11 cellular contexts compared by ENCODE assay signal in the genomic region with DNA sequence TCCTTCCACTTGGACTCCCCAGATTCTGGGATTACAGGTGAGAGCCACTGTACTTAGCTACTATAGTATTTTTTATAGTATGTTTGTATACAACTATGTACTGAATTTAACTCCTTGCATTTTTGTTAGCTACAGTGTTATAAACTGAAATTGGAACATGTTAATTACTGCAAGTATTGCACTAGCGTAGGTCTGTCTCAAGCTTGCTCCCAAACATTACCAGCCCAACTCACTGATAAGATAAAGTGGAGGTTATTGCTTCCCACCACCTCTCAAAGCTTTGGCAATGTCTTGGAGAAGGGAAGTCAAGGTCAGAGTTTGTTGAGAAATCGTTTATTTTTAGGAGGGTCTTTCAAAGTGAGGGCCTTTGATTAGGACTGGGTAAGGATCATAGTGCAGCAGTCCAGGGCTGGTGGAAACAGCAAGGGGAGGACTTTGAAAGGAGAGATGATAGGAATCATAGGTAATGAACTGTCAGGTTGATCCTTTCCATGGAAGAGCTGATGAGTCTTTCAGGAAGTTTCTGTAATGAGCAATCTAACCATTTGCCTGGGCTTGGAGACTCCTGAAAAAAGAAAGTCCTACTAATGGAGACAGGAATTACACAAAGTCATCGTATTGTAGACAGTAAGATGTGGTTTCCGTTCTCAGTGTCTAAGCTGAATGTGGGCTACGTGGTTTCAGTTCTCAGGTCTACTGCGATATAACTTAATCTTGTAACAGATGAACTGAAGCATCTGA.
DNase-seq lines count a peak whose midpoint lies in the region; ATAC-seq and FAIRE-seq lines count a peak whose summit lies in the region.
"Had no signal": no experiment of that assay in that cellular context is flagged by ENCODE, and none has a peak within 500 bp of the region (broad histone marks: within the 10 kb centered on the region; RNA-seq: fewer than 3 reads in every experiment).

No MANE protein-coding gene starts in this region.

- H3K4me1 ChIP-seq in neuronal stem cell (ENCODE audit: control insufficient read depth in 2 of 2, insufficient read depth in 1 of 2, low read depth in 1 of 2, low read length in 2 of 2), result no peaks in the 10 kb centered on the region
- H3K4me1 ChIP-seq: heart right ventricle, Peyer's patch had no signal

- no peak overlapping the region for H2BK120ac ChIP-seq in neuronal stem cell (ENCODE audit: low read depth, low read length)

- H2BK5ac ChIP-seq in neuronal stem cell (ENCODE audit: low read length), result no peak overlapping the region

- peak in 1 of 2 donors; percentile 4 for DNase-seq in activated naive CD4-positive, alpha-beta T cell treated with anti-CD3 and anti-CD28 coated beads, Interleukin-2, amount 50 U/mL, for 72 hours (ENCODE audit: low spot score in 2 of 2)
- DNase-seq in activated naive CD4-positive, alpha-beta T cell (lab: John Stamatoyannopoulos, UW), result no peak
- DNase-seq in activated CD8-positive, alpha-beta T cell treated with anti-CD3 and anti-CD28 coated beads, Interleukin-2, amount 10 ng/mL, durations not matched to agents 7 days and 5 days, result peak; percentile 48
- no peak for DNase-seq in stimulated activated effector memory CD8-positive, alpha-beta T cell treated with anti-CD3 and anti-CD28 coated beads, Interleukin-12 subunit alpha, Interleukin-12 subunit beta, amount 100 ng/mL, for 72 hours (ENCODE audit: low spot score in 2 of 2)
- DNase-seq in ureter (ENCODE audit: low spot score) (no peak), neuronal stem cell (ENCODE audit: low spot score) (no peak), RCC 7860 (ENCODE audit: low spot score) (no peak)
- DNase-seq: heart right ventricle, ovary, Peyer's patch had no signal

- no peaks in the 10 kb centered on the region for H3K79me1 ChIP-seq in neuronal stem cell (ENCODE audit: low read depth, low read length)

- peak; percentile 73 to 77 for ATAC-seq in activated naive CD4-positive, alpha-beta T cell treated with anti-CD3 and anti-CD28 coated beads, Interleukin-2, amount 50 U/mL, for 72 hours
- ATAC-seq in HG02885 (IDR thresholded peaks at IDR 0.05; ENCODE audit: poor library complexity, unreplicated experiment), result peak; percentile 73
- ATAC-seq in activated CD8-positive, alpha-beta T cell treated with anti-CD3 and anti-CD28 coated beads, Interleukin-2, amount 10 ng/mL, durations not matched to agents 7 days and 5 days, result peak; percentile 82
- peak; percentile 78 for ATAC-seq in stimulated activated effector memory CD8-positive, alpha-beta T cell treated with anti-CD3 and anti-CD28 coated beads, Interleukin-12 subunit alpha, Interleukin-12 subunit beta, amount 100 ng/mL, for 72 hours
- ATAC-seq: heart right ventricle had no signal

- H3K27ac ChIP-seq in neuronal stem cell (replicated peaks; ENCODE audit: low read length), result no peak overlapping the region
- H3K27ac ChIP-seq: heart right ventricle, ovary, Peyer's patch had no signal

- no peaks in the 10 kb centered on the region for H3K36me3 Mint-ChIP-seq in activated naive CD4-positive, alpha-beta T cell treated with anti-CD3 and anti-CD28 coated beads, Interleukin-2, amount 50 U/mL, for 72 hours
- H3K36me3 Mint-ChIP-seq in activated CD8-positive, alpha-beta T cell treated with anti-CD3 and anti-CD28 coated beads, Interleukin-2, amount 10 ng/mL, durations not matched to agents 7 days and 5 days (ENCODE audit: low read depth), result no peaks in the 10 kb centered on the region
- no peaks in the 10 kb centered on the region for H3K36me3 Mint-ChIP-seq in stimulated activated effector memory CD8-positive, alpha-beta T cell treated with anti-CD3 and anti-CD28 coated beads, Interleukin-12 subunit alpha, Interleukin-12 subunit beta, amount 100 ng/mL, for 72 hours

- H4K8ac ChIP-seq in neuronal stem cell (ENCODE audit: low read depth, low read length), result no peak overlapping the region

- no peaks in the 10 kb centered on the region for H3K36me3 ChIP-seq in neuronal stem cell (replicated peaks in 1 of 2; ENCODE audit: control insufficient read depth in 2 of 2, insufficient read depth in 2 of 2, low read length in 2 of 2)
- H3K36me3 ChIP-seq: heart right ventricle, ovary, Peyer's patch had no signal

- H3K23ac ChIP-seq in neuronal stem cell (ENCODE audit: low read depth, low read length, poor library complexity), result no peak overlapping the region

- H2BK15ac ChIP-seq in neuronal stem cell (ENCODE audit: low read length), result no peak overlapping the region

- H3K4me3 ChIP-seq in neuronal stem cell (ENCODE audit: low read length in 2 of 2), result no peak overlapping the region
- H3K4me3 ChIP-seq: heart right ventricle, ovary, Peyer's patch had no signal

- no peak overlapping the region for H2AFZ ChIP-seq in neuronal stem cell (ENCODE audit: low read length)

- H3K9ac ChIP-seq in neuronal stem cell (ENCODE audit: low read depth, low read length, poor library complexity), result no peak overlapping the region

- POLR2A ChIA-PET in activated CD8-positive, alpha-beta T cell treated with anti-CD3 and anti-CD28 coated beads, Interleukin-2, amount 10 ng/mL, durations not matched to agents 7 days and 5 days (lab: Charles Lee), result no interaction called here

- CTCF ChIA-PET in activated CD8-positive, alpha-beta T cell treated with anti-CD3 and anti-CD28 coated beads, Interleukin-2, amount 10 ng/mL, durations not matched to agents 7 days and 5 days (lab: Charles Lee), result interaction anchor here (1.2 to 1.3 kb wide), 3 partner anchors 26 to 387 kb away, joined by 4 to 10 read pairs (median 4); no protein-coding TSS in a partner anchor

- WGBS in neuronal stem cell (ENCODE audit: extremely low coverage in 2 of 2, insufficient read length in 2 of 2, insufficient replicate concordance in 1 of 2), 2 donors, result no CpG with 5 or more reads among the region's 6 CpGs

- no peak overlapping the region for H2AK5ac ChIP-seq in neuronal stem cell (ENCODE audit: low read depth, low read length)

- FAIRE-seq in RCC 7860 (lab: Jason Lieb, UNC), result no peak

- H3K9me3 ChIP-seq in neuronal stem cell (replicated peaks in 1 of 2; ENCODE audit: control insufficient read depth in 2 of 2, insufficient read depth in 1 of 2, low read depth in 1 of 2, low read length in 2 of 2), result no peaks in the 10 kb centered on the region
- H3K9me3 ChIP-seq: heart right ventricle, ovary, Peyer's patch had no signal

- peaks cover 39% of the 10 kb centered on the region for H3K27me3 Mint-ChIP-seq in activated CD8-positive, alpha-beta T cell treated with anti-CD3 and anti-CD28 coated beads, Interleukin-2, amount 10 ng/mL, durations not matched to agents 7 days and 5 days (ENCODE audit: low read depth)

- peaks cover 0 to 18% (median 0%) of the 10 kb centered on the region in 3 experiments for H3K27me3 ChIP-seq in neuronal stem cell (ENCODE audit: control insufficient read depth in 3 of 3, insufficient read depth in 3 of 3, low read depth in 1 of 3, low read length in 3 of 3)
- H3K27me3 ChIP-seq: ovary, Peyer's patch had no signal

- H3K18ac ChIP-seq in neuronal stem cell (ENCODE audit: low read length), result no peak overlapping the region

- H3K4ac ChIP-seq in neuronal stem cell (ENCODE audit: low read length), result no peak overlapping the region

- no peak overlapping the region for H3K27ac Mint-ChIP-seq in activated naive CD4-positive, alpha-beta T cell treated with anti-CD3 and anti-CD28 coated beads, Interleukin-2, amount 50 U/mL, for 72 hours
- no peak overlapping the region for H3K27ac Mint-ChIP-seq in activated CD8-positive, alpha-beta T cell treated with anti-CD3 and anti-CD28 coated beads, Interleukin-2, amount 10 ng/mL, durations not matched to agents 7 days and 5 days
- H3K27ac Mint-ChIP-seq in stimulated activated effector memory CD8-positive, alpha-beta T cell treated with anti-CD3 and anti-CD28 coated beads, Interleukin-12 subunit alpha, Interleukin-12 subunit beta, amount 100 ng/mL, for 72 hours, result no peak overlapping the region

- no peak overlapping the region for H3K4me2 ChIP-seq in neuronal stem cell (ENCODE audit: insufficient read depth, low read length, poor library complexity, severe bottlenecking)

- peak overlapping the region; percentile 42 for H3K4me3 Mint-ChIP-seq in activated CD8-positive, alpha-beta T cell treated with anti-CD3 and anti-CD28 coated beads, Interleukin-2, amount 10 ng/mL, durations not matched to agents 7 days and 5 days
- peak overlapping the region; percentile 26 for H3K4me3 Mint-ChIP-seq in stimulated activated effector memory CD8-positive, alpha-beta T cell treated with anti-CD3 and anti-CD28 coated beads, Interleukin-12 subunit alpha, Interleukin-12 subunit beta, amount 100 ng/mL, for 72 hours

- H4K91ac ChIP-seq in neuronal stem cell (ENCODE audit: low read depth, low read length, poor library complexity), result no peak overlapping the region

- H3K4me1 Mint-ChIP-seq in activated CD8-positive, alpha-beta T cell treated with anti-CD3 and anti-CD28 coated beads, Interleukin-2, amount 10 ng/mL, durations not matched to agents 7 days and 5 days (ENCODE audit: low read depth), result peaks cover 23% of the 10 kb centered on the region
- H3K4me1 Mint-ChIP-seq in stimulated activated effector memory CD8-positive, alpha-beta T cell treated with anti-CD3 and anti-CD28 coated beads, Interleukin-12 subunit alpha, Interleukin-12 subunit beta, amount 100 ng/mL, for 72 hours, result peaks cover 35% of the 10 kb centered on the region

- no peak overlapping the region for H2BK12ac ChIP-seq in neuronal stem cell (ENCODE audit: low read length)

- H3K9me3 Mint-ChIP-seq in activated naive CD4-positive, alpha-beta T cell treated with anti-CD3 and anti-CD28 coated beads, Interleukin-2, amount 50 U/mL, for 72 hours, result no peaks in the 10 kb centered on the region
- H3K9me3 Mint-ChIP-seq in activated CD8-positive, alpha-beta T cell treated with anti-CD3 and anti-CD28 coated beads, Interleukin-2, amount 10 ng/mL, durations not matched to agents 7 days and 5 days (ENCODE audit: insufficient read depth), result no peaks in the 10 kb centered on the region
- no peaks in the 10 kb centered on the region for H3K9me3 Mint-ChIP-seq in stimulated activated effector memory CD8-positive, alpha-beta T cell treated with anti-CD3 and anti-CD28 coated beads, Interleukin-12 subunit alpha, Interleukin-12 subunit beta, amount 100 ng/mL, for 72 hours

- H3K14ac ChIP-seq in neuronal stem cell (ENCODE audit: low read length), result no peak overlapping the region
